ENCODE assay signal across 10 cellular contexts in the genomic region with DNA sequence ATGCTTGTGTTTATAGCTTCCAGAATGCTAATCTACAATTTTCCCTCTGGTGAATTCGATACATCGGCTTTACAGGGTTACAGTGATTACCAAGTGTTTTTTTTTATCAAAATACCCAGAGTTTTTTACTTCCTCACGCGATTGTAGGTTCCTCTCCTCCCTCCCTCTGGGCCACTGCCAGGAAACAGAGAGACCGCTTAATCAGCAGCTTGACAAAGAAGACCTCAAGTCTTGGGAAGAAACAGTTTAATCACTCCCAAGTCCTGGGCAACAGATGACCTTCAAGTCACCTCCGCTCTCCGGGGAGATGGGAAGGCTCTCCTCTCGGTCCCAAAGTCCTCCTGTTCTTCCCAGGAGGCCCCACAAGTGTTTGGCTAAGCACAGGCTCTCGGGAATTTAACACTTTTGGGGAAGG. TPM values are rescaled to one million over a fixed set of nuclear protein-coding genes. Genes with fewer than 3 reads are reported as not detected.
DNase-seq lines count a peak whose midpoint lies in the region; ATAC-seq and TF ChIP-seq lines count a peak whose summit lies in the region.
"Had no signal": no experiment of that assay in that cellular context is flagged by ENCODE, and none has a peak within 500 bp of the region (broad histone marks: within the 10 kb centered on the region; RNA-seq: fewer than 3 reads in every experiment).

No MANE protein-coding gene starts in this region.

- peaks cover 50% of the 10 kb centered on the region for H3K4me1 ChIP-seq in BLaER1

- DNase-seq in RPMI8226 (peak; percentile 87), glomerular visceral epithelial cell (ENCODE audit: extremely low spot score) (peak; percentile 45), omental fat pad (ENCODE audit: low spot score) (peak; percentile 68), cerebellum (ENCODE audit: low spot score) (no peak)
- DNase-seq in central memory CD4-positive, alpha-beta T cell: no peak
- DNase-seq: NCI-H146 had no signal

- H3K4me2 ChIP-seq in BLaER1: peak overlapping the region; percentile 80

- H4K20me1 ChIP-seq in BLaER1: no peaks in the 10 kb centered on the region

- H3K4me3 ChIP-seq in BLaER1: no peak overlapping the region

- H3K27me3 ChIP-seq in BLaER1: no peaks in the 10 kb centered on the region

- peak overlapping the region; percentile 75 for H3K27ac ChIP-seq in BLaER1
- H3K27ac ChIP-seq: C4-2B had no signal

- peak; percentile 46 for ATAC-seq in omental fat pad (ENCODE audit: low FRiP score)
- no peak for ATAC-seq in GM21528 (IDR thresholded peaks at IDR 0.05; ENCODE audit: low FRiP score, unreplicated experiment)
- no peak for ATAC-seq in GM21619 (IDR thresholded peaks at IDR 0.05; ENCODE audit: unreplicated experiment)

- no peaks in the 10 kb centered on the region for H3K36me3 ChIP-seq in BLaER1

- H3K9me3 ChIP-seq in BLaER1: no peaks in the 10 kb centered on the region

- peak overlapping the region; percentile 62; the same call in 1 of the 2 replicates for H3K9ac ChIP-seq in BLaER1

- no peak for TF ChIP-seq CTCF in omental fat pad (IDR thresholded peaks at IDR 0.05)

RNA-seq across cellular contexts. Expression of a gene that starts 23.5 kb away (rescaled TPM):
- total RNA-seq in omental fat pad (10 to 100 TPM in 2 of 4 donors, 1 to 10 TPM in 2; 2.8 to 14.2 (median 8.4) TPM), cerebellum (5.6 TPM)

RNA-seq across cellular contexts. Expression of a gene that starts 33.7 kb away (rescaled TPM):
- total RNA-seq in omental fat pad (100 to 1,000 TPM in 2 of 4 donors, 10 to 100 TPM in 1, not detected in 1; 24.4 to 379 (median 119) TPM), cerebellum (0.27 TPM)

RNA-seq across cellular contexts. Expression of a gene that starts 47.4 kb away (rescaled TPM):
- total RNA-seq in omental fat pad (under 1 TPM in 1 of 4 donors, not detected in 3; 0.37 TPM), cerebellum (not detected)

RNA-seq across cellular contexts. Expression of a gene that starts 52.6 kb away (rescaled TPM):
- total RNA-seq in omental fat pad (100 to 1,000 TPM in 1 of 4 donors, 10 to 100 TPM in 3; 33.1 to 142 (median 39.1) TPM), cerebellum (26.0 TPM)

Comparison
In these comparisons a context has a peak if more than half of its experiments do, and no peak if none do; other contexts are left out.
1. DNase-seq: peak in RPMI8226 (single experiment), glomerular visceral epithelial cell (single experiment) and omental fat pad (single experiment); none in cerebellum (single experiment) and central memory CD4-positive, alpha-beta T cell (single experiment).